Comparison of ENCODE assay signal across 8 cellular contexts in genomic region chr19:16198363-16198636, GRCh38. TPM values are rescaled to one million over a fixed set of nuclear protein-coding genes. Genes with fewer than 3 reads are reported as not detected.
DNase-seq lines count a peak whose midpoint lies in the region; ATAC-seq and TF ChIP-seq lines count a peak whose summit lies in the region.

No MANE protein-coding gene starts in this region.

- POLR2A ChIA-PET in activated CD4-positive, alpha-beta T cell treated with anti-CD3 and anti-CD28 coated beads, Interleukin-2, amount 10 ng/mL, durations not matched to agents 7 days and 5 days (lab: Charles Lee), result interaction anchor here (1.2 kb wide), 1 partner anchor 13 kb away, joined by 6 read pairs; the partner anchor contains the start of gene FAM32A

- H3K27ac ChIP-seq in WERI-Rb-1 (peak overlapping the region; percentile 58), left ventricle myocardium inferior (replicated peaks) (peak overlapping the region; percentile 92), spleen (peak overlapping the region; percentile 80 to 96 (median 88))

- peak overlapping the region; percentile 68 for H3K27ac Mint-ChIP-seq in activated CD4-positive, alpha-beta T cell treated with anti-CD3 and anti-CD28 coated beads, Interleukin-2, amount 10 ng/mL, durations not matched to agents 7 days and 5 days

- H3K4me1 ChIP-seq in left ventricle myocardium inferior (peaks cover 37% of the 10 kb centered on the region), spleen (peaks cover 12 to 60% (median 38%) of the 10 kb centered on the region in 6 donors)

- TF ChIP-seq CTCF in WERI-Rb-1 (IDR thresholded peaks at IDR 0.05; ENCODE audit: low read depth, low read length) (no peak), left ventricle myocardium inferior (IDR thresholded peaks at IDR 0.05; ENCODE audit: borderline replicate concordance) (no peak), spleen (IDR thresholded peaks at IDR 0.05 in 8 of 11, conservative IDR thresholded peaks at IDR 0.05 in 3 of 11) (no peak)

- 1 to 2% (median 2%) methylated on average over 18 to 19 of the region's 19 CpGs for WGBS in spleen, 5 donors

- no peaks in the 10 kb centered on the region for H3K9me3 Mint-ChIP-seq in activated CD4-positive, alpha-beta T cell treated with anti-CD3 and anti-CD28 coated beads, Interleukin-2, amount 10 ng/mL, durations not matched to agents 7 days and 5 days

- ATAC-seq in HG02588 (IDR thresholded peaks at IDR 0.05; ENCODE audit: unreplicated experiment), result no peak

- no peak for DNase-seq in activated CD4-positive, alpha-beta T cell treated with anti-CD3 and anti-CD28 coated beads, Interleukin-2, amount 10 ng/mL, durations not matched to agents 7 days and 5 days
- no peak for DNase-seq in activated CD4-positive, alpha-beta T cell treated with anti-CD3 and anti-CD28 coated beads for 4 hours
- no peak for DNase-seq in WERI-Rb-1
- no peak for DNase-seq in left ventricle myocardium inferior
- DNase-seq in spleen, result peak; percentile 83
- DNase-seq in activated CD4-positive, CD25-positive, alpha-beta regulatory T cell (lab: John Stamatoyannopoulos, UW), result no peak
- no peak for DNase-seq in NCI-H1694 (lab: John Stamatoyannopoulos, UW)

- H3K4me1 Mint-ChIP-seq in activated CD4-positive, alpha-beta T cell treated with anti-CD3 and anti-CD28 coated beads, Interleukin-2, amount 10 ng/mL, durations not matched to agents 7 days and 5 days, result peaks cover 50% of the 10 kb centered on the region

- H3K27me3 ChIP-seq in WERI-Rb-1 (ENCODE audit: insufficient read depth, low read depth, severe bottlenecking), result no peaks in the 10 kb centered on the region
- no peaks in the 10 kb centered on the region for H3K27me3 ChIP-seq in left ventricle myocardium inferior (ENCODE audit: low read depth)
- H3K27me3 ChIP-seq in spleen (replicated peaks in 1 of 7), result no peaks in the 10 kb centered on the region

- no peaks in the 10 kb centered on the region for H3K9me3 ChIP-seq in WERI-Rb-1 (ENCODE audit: severe bottlenecking)
- H3K9me3 ChIP-seq in left ventricle myocardium inferior (replicated peaks), result no peaks in the 10 kb centered on the region
- H3K9me3 ChIP-seq in spleen, result no peaks in the 10 kb centered on the region

- CTCF ChIA-PET in activated CD4-positive, alpha-beta T cell treated with anti-CD3 and anti-CD28 coated beads, Interleukin-2, amount 10 ng/mL, durations not matched to agents 7 days and 5 days (lab: Charles Lee), result interaction anchor here (1.0 to 1.4 kb wide), 3 partner anchors 13 to 188 kb away, joined by 4 to 6 read pairs (median 5); partner anchors contain the start of gene FAM32A

- intact Hi-C loops in left ventricle myocardium inferior (cut with micrococcal nuclease) (no loop called here), spleen (cut with DNase I; ENCODE audit: low total_unique reads) (no loop called here)

- no peaks in the 10 kb centered on the region for H3K27me3 Mint-ChIP-seq in activated CD4-positive, alpha-beta T cell treated with anti-CD3 and anti-CD28 coated beads, Interleukin-2, amount 10 ng/mL, durations not matched to agents 7 days and 5 days

- no peak for TF ChIP-seq POLR2A in spleen (IDR thresholded peaks at IDR 0.05)

- H3K36me3 ChIP-seq in WERI-Rb-1 (peaks cover 19% of the 10 kb centered on the region; the same call in 1 of the 2 replicates), left ventricle myocardium inferior (peaks cover 26% of the 10 kb centered on the region), spleen (peaks cover 0 to 48% (median 23%) of the 10 kb centered on the region in 6 donors)

- peak overlapping the region; percentile 93 for H3K4me3 Mint-ChIP-seq in activated CD4-positive, alpha-beta T cell treated with anti-CD3 and anti-CD28 coated beads, Interleukin-2, amount 10 ng/mL, durations not matched to agents 7 days and 5 days

- H3K4me3 ChIP-seq in WERI-Rb-1 (ENCODE audit: low read depth, low read length), result peak overlapping the region; percentile 100
- H3K4me3 ChIP-seq in left ventricle myocardium inferior, result peak overlapping the region; percentile 97
- H3K4me3 ChIP-seq in spleen, result peak overlapping the region; percentile 78 to 100 (median 98)

- peaks cover 41% of the 10 kb centered on the region for H3K36me3 Mint-ChIP-seq in activated CD4-positive, alpha-beta T cell treated with anti-CD3 and anti-CD28 coated beads, Interleukin-2, amount 10 ng/mL, durations not matched to agents 7 days and 5 days (ENCODE audit: low read depth)

RNA-seq across cellular contexts. Expression of gene AP1M1, which starts 0.6 kb away (rescaled TPM):
- total RNA-seq in activated CD4-positive, alpha-beta T cell treated with anti-CD3 and anti-CD28 coated beads, Interleukin-2, amount 10 ng/mL, durations not matched to agents 7 days and 5 days, result 100 to 1,000 TPM; 129 to 150 TPM
- total RNA-seq in left ventricle myocardium inferior, result 38.5 TPM
- total RNA-seq in spleen, result 10 to 100 TPM; 54.1 to 82.8 (median 67.2) TPM
- 10 to 100 TPM; 27.9 to 39.7 (median 34.6) TPM for polyA plus RNA-seq in spleen

RNA-seq across cellular contexts. Expression of gene FAM32A, which starts 13.1 kb away (rescaled TPM):
- 10 to 100 TPM; 64.1 to 76.8 TPM for total RNA-seq in activated CD4-positive, alpha-beta T cell treated with anti-CD3 and anti-CD28 coated beads, Interleukin-2, amount 10 ng/mL, durations not matched to agents 7 days and 5 days
- total RNA-seq in left ventricle myocardium inferior, result 34.3 TPM
- 100 to 1,000 TPM in 1 of 7 donors, 10 to 100 TPM in 6; 45.8 to 105 (median 69.1) TPM for total RNA-seq in spleen
- polyA plus RNA-seq in spleen, result 10 to 100 TPM; 60.0 to 89.5 (median 79.9) TPM

RNA-seq across cellular contexts. Expression of gene CIB3, which starts 25.0 kb away (rescaled TPM):
- not detected for total RNA-seq in activated CD4-positive, alpha-beta T cell treated with anti-CD3 and anti-CD28 coated beads, Interleukin-2, amount 10 ng/mL, durations not matched to agents 7 days and 5 days
- not detected for total RNA-seq in left ventricle myocardium inferior
- total RNA-seq in spleen, result not detected
- polyA plus RNA-seq in spleen, result under 1 TPM in 1 of 3 donors, not detected in 2; 0.49 TPM

RNA-seq across cellular contexts. Expression of gene HSH2D, which starts 54.8 kb away (rescaled TPM):
- total RNA-seq in activated CD4-positive, alpha-beta T cell treated with anti-CD3 and anti-CD28 coated beads, Interleukin-2, amount 10 ng/mL, durations not matched to agents 7 days and 5 days, result 10 to 100 TPM; 70.7 to 76.9 TPM
- total RNA-seq in left ventricle myocardium inferior (0.16 TPM), spleen (10 to 100 TPM; 39.6 to 89.2 (median 51.4) TPM)
- 100 to 1,000 TPM in 1 of 3 donors, 10 to 100 TPM in 2; 66.1 to 119 (median 75.2) TPM for polyA plus RNA-seq in spleen
